2 cellular contexts compared by ENCODE assay signal in the genomic region with DNA sequence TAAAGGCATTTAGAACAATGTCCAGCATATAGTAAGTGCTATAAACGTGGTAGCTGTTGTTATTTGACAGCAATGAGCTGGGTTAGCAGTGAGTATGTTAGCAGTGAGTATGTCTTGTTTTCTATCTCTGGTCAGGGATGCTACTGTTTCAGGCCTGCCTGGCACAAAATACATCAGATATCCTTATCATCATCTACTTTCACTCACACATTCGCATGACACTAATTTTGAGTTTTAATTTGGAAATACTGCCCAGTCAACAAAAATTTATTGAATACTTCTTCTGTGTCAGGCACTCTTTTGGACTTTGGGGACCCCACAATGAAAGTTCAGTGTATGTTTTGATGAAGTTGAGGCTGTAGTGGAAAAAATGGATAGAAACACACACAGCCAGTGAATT.
TF ChIP-seq lines count a peak whose summit lies in the region.

No MANE protein-coding gene starts in this region.

TF ChIP-seq in HepG2, 621 proteins besides CTCF, POLR2A, EP300 and RAD21 (continued from another document):
- no peak for TF ChIP-seq ZNF580 (CRISPR knock-in tag; IDR thresholded peaks at IDR 0.05; ENCODE audit: borderline replicate concordance, low read depth)

TF ChIP-seq in IMR-90, 13 proteins besides CTCF, POLR2A, EP300 and RAD21 (continued from another document):
- TF ChIP-seq RFX5 (IDR thresholded peaks at IDR 0.05; ENCODE audit: low read depth, low read length), result no peak
